8 cellular contexts compared by ENCODE assay signal in the genomic region with DNA sequence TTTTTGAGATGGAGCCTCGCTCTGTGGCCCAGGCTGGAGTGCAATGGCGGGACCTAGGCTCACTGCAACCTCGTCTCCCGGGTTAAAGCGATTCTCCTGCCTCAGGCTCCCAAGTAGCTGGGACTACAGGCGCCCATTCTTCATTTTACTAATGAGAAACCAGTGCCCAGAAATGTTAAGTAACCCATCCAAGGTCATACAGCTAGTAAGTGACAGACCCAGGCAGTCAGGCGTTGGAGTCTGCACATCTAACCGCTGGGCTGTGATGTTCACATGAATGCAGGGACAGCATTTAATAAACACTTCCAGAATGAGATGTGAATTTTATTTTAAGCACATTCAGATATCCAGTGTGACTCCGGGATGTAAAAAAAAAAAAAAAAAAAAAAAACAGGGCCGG. TPM values are rescaled to one million over a fixed set of nuclear protein-coding genes. Genes with fewer than 3 reads are reported as not detected.
DNase-seq lines count a peak whose midpoint lies in the region; ATAC-seq and TF ChIP-seq lines count a peak whose summit lies in the region.

No MANE protein-coding gene starts in this region.

- peaks cover 14% of the 10 kb centered on the region for H3K36me3 Mint-ChIP-seq in activated CD4-positive, alpha-beta T cell treated with anti-CD3 and anti-CD28 coated beads, Interleukin-2, amount 10 ng/mL, durations not matched to agents 7 days and 5 days (ENCODE audit: low read depth)
- H3K36me3 Mint-ChIP-seq in T-helper 2 cell treated with Interferon-gamma antibody and Interleukin-4, amounts not matched to agents 5 μg/mL and 100 μg/mL, for 36 hours (ENCODE audit: low read depth): peaks cover 17% of the 10 kb centered on the region

- H3K27me3 Mint-ChIP-seq in activated CD4-positive, alpha-beta T cell treated with anti-CD3 and anti-CD28 coated beads, Interleukin-2, amount 10 ng/mL, durations not matched to agents 7 days and 5 days: no peaks in the 10 kb centered on the region
- H3K27me3 Mint-ChIP-seq in T-helper 2 cell treated with Interferon-gamma antibody and Interleukin-4, amounts not matched to agents 5 μg/mL and 100 μg/mL, for 36 hours (ENCODE audit: low read depth): no peaks in the 10 kb centered on the region

- H3K27ac Mint-ChIP-seq in activated CD4-positive, alpha-beta T cell treated with anti-CD3 and anti-CD28 coated beads, Interleukin-2, amount 10 ng/mL, durations not matched to agents 7 days and 5 days: peak overlapping the region; percentile 98
- peak overlapping the region; percentile 55 for H3K27ac Mint-ChIP-seq in T-helper 2 cell treated with Interferon-gamma antibody and Interleukin-4, amounts not matched to agents 5 μg/mL and 100 μg/mL, for 36 hours

- peak overlapping the region; percentile 87 for H3K4me3 Mint-ChIP-seq in activated CD4-positive, alpha-beta T cell treated with anti-CD3 and anti-CD28 coated beads, Interleukin-2, amount 10 ng/mL, durations not matched to agents 7 days and 5 days
- peak overlapping the region; percentile 97 for H3K4me3 Mint-ChIP-seq in T-helper 2 cell treated with Interferon-gamma antibody and Interleukin-4, amounts not matched to agents 5 μg/mL and 100 μg/mL, for 36 hours

- peak overlapping the region; percentile 95 for H3K4me3 ChIP-seq in fibroblast of pulmonary artery (replicated peaks; ENCODE audit: low read depth, low read length)
- peak overlapping the region in 2 of 3 donors; percentile 97 to 99 for H3K4me3 ChIP-seq in skeletal muscle tissue (ENCODE audit: low read length in 3 of 3)

- no peaks in the 10 kb centered on the region for H3K27me3 ChIP-seq in skeletal muscle tissue (ENCODE audit: control insufficient read depth in 3 of 3, insufficient read depth in 3 of 3, low read length in 3 of 3)

- no peaks in the 10 kb centered on the region for H3K9me3 Mint-ChIP-seq in activated CD4-positive, alpha-beta T cell treated with anti-CD3 and anti-CD28 coated beads, Interleukin-2, amount 10 ng/mL, durations not matched to agents 7 days and 5 days
- H3K9me3 Mint-ChIP-seq in T-helper 2 cell treated with Interferon-gamma antibody and Interleukin-4, amounts not matched to agents 5 μg/mL and 100 μg/mL, for 36 hours: no peaks in the 10 kb centered on the region

- H3K4me1 Mint-ChIP-seq in activated CD4-positive, alpha-beta T cell treated with anti-CD3 and anti-CD28 coated beads, Interleukin-2, amount 10 ng/mL, durations not matched to agents 7 days and 5 days: peaks cover 38% of the 10 kb centered on the region
- H3K4me1 Mint-ChIP-seq in T-helper 2 cell treated with Interferon-gamma antibody and Interleukin-4, amounts not matched to agents 5 μg/mL and 100 μg/mL, for 36 hours (ENCODE audit: low read depth): peaks cover 26% of the 10 kb centered on the region

- peaks cover 0 to 6% (median 5%) of the 10 kb centered on the region in 3 donors for H3K36me3 ChIP-seq in skeletal muscle tissue (ENCODE audit: control insufficient read depth in 3 of 3, insufficient read depth in 3 of 3, low read length in 3 of 3)

- CTCF ChIA-PET in activated CD4-positive, alpha-beta T cell treated with anti-CD3 and anti-CD28 coated beads, Interleukin-2, amount 10 ng/mL, durations not matched to agents 7 days and 5 days (lab: Charles Lee): interaction anchor here (1.0 to 1.4 kb wide), 3 partner anchors 10 to 59 kb away, joined by 3 to 5 read pairs (median 4); no protein-coding TSS in a partner anchor

- H3K4me1 ChIP-seq in skeletal muscle tissue (ENCODE audit: control insufficient read depth in 3 of 3, insufficient read depth in 3 of 3, low read length in 3 of 3): peaks cover 14 to 30% (median 20%) of the 10 kb centered on the region in 3 donors

- peak overlapping the region in 2 of 3 donors; percentile 100 for H3K9ac ChIP-seq in skeletal muscle tissue (ENCODE audit: low read depth in 1 of 3, low read length in 3 of 3)

- DNase-seq in activated CD4-positive, alpha-beta T cell treated with anti-CD3 and anti-CD28 coated beads, Interleukin-2, amount 10 ng/mL, durations not matched to agents 7 days and 5 days: no peak
- DNase-seq in activated CD4-positive, alpha-beta T cell treated with anti-CD3 and anti-CD28 coated beads for 1 hour: no peak
- no peak for DNase-seq in T-helper 2 cell treated with Interferon-gamma antibody and Interleukin-4, amounts not matched to agents 5 μg/mL and 100 μg/mL, for 36 hours (ENCODE audit: low spot score)
- DNase-seq in fibroblast of pulmonary artery (ENCODE audit: low read depth) (no peak), NCI-H2029 treated with DMSO at 0.1 percent for 48 hours (lab: John Stamatoyannopoulos, UW) (no peak), cortex of kidney (lab: John Stamatoyannopoulos, UW) (no peak)

- no peaks in the 10 kb centered on the region for H3K9me3 ChIP-seq in skeletal muscle tissue (ENCODE audit: control insufficient read depth in 3 of 3, low read length in 3 of 3)

- POLR2A ChIA-PET in activated CD4-positive, alpha-beta T cell treated with anti-CD3 and anti-CD28 coated beads, Interleukin-2, amount 10 ng/mL, durations not matched to agents 7 days and 5 days (lab: Charles Lee): no interaction called here

- peak overlapping the region; percentile 99 for H3K27ac ChIP-seq in skeletal muscle tissue (ENCODE audit: low read depth, low read length)

- no peak for TF ChIP-seq CTCF in fibroblast of pulmonary artery (IDR thresholded peaks at IDR 0.05; ENCODE audit: low read length, missing control alignments)

- ATAC-seq in GM18858 (IDR thresholded peaks at IDR 0.05; ENCODE audit: unreplicated experiment): no peak

RNA-seq across cellular contexts. Expression of a gene that starts 1.3 kb away (rescaled TPM):
- 10 to 100 TPM; 43.6 to 44.7 TPM for total RNA-seq in activated CD4-positive, alpha-beta T cell treated with anti-CD3 and anti-CD28 coated beads, Interleukin-2, amount 10 ng/mL, durations not matched to agents 7 days and 5 days
- total RNA-seq in skeletal muscle tissue: 10.4 TPM
